In the genomic region with DNA sequence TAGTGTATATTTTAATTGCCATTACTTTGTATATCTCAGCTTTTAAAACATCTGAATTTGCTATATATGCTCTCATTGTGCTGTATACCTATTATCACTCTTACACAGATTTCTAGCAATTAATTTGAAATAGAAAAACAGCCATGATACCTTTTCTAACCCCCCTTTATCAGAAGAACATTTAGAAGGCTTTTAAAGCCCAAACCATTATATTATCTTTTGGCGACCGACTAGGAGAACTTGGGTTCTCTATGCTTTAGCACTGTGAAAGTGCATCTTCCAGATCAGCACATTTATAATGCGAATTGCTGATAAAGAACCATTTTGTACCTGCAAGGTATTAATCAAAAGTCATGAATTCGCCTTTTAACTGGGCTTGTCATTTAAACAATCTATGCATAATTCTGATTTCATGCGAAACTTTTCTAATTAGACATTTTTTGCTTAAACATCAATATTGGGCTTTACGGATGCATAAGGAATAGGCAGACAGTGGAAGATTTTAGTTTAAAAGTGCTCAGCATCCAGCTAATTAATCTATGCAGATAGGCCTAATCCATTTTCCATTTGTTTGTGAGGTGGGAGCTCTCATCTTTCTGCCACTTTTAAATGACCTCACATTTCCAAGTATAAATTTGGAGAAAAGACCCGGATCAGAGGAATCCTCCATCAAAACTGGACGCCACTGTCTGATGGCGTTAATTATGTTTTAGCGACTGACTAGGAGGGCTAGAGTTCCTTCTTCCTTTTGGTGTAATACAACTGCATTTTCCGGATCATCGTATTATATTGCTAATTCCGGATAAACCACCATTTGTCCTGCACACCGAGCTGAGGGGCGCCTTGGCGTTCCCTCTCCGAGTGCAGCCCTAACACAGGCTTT, we compare ENCODE assay signal across 8 cellular contexts. TPM values are rescaled to one million over a fixed set of nuclear protein-coding genes. Genes with fewer than 3 reads are reported as not detected.
A peak's percentile ranks its signal among the peaks of the same experiment; 100 is the strongest.
DNase-seq lines count a peak whose midpoint lies in the region; ATAC-seq, FAIRE-seq and TF ChIP-seq lines count a peak whose summit lies in the region.

No MANE protein-coding gene starts in this region.

- H3K4me1 ChIP-seq in CD8-positive, alpha-beta T cell (ENCODE audit: insufficient read depth, low read length), result peaks cover 16% of the 10 kb centered on the region

- TF ChIP-seq CTCF in CD8-positive, alpha-beta T cell (IDR thresholded peaks at IDR 0.05), result peak; percentile 25
- TF ChIP-seq CTCF in LNCaP clone FGC (IDR thresholded peaks at IDR 0.05; ENCODE audit: control insufficient read depth, extremely low read depth, insufficient read depth), result no peak

- peak; percentile 80 for FAIRE-seq in GM19239 (lab: Jason Lieb, UNC)

- H3K27me3 ChIP-seq in CD8-positive, alpha-beta T cell (ENCODE audit: insufficient read depth, low read length), result peaks cover under 1% of the 10 kb centered on the region

- H3K36me3 ChIP-seq in CD8-positive, alpha-beta T cell (ENCODE audit: insufficient read depth, low read length), result no peaks in the 10 kb centered on the region

- peak overlapping the region; percentile 96 for H3K4me3 Mint-ChIP-seq in CD8-positive, alpha-beta T cell
- H3K4me3 Mint-ChIP-seq in central memory CD8-positive, alpha-beta T cell, result peak overlapping the region; percentile 85

- H3K4me1 Mint-ChIP-seq in CD8-positive, alpha-beta T cell (ENCODE audit: low read depth), result peaks cover 28% of the 10 kb centered on the region
- peaks cover 20% of the 10 kb centered on the region for H3K4me1 Mint-ChIP-seq in central memory CD8-positive, alpha-beta T cell

- no peak for DNase-seq in CD8-positive, alpha-beta T cell
- no peak for DNase-seq in GM19239 (ENCODE audit: insufficient read length, low spot score)
- DNase-seq in LNCaP clone FGC (ENCODE audit: low read depth), result no peak
- no peak for DNase-seq in central memory CD8-positive, alpha-beta T cell (ENCODE audit: low spot score in 2 of 2)
- DNase-seq in myocyte (ENCODE audit: low read depth), result peak; percentile 45
- DNase-seq in left colon, result no peak
- no peak for DNase-seq in nucleus accumbens (lab: John Stamatoyannopoulos, UW)
- no peak for DNase-seq in GM19238 (ENCODE audit: insufficient read length, low spot score)

- ATAC-seq in CD8-positive, alpha-beta T cell, result no peak
- no peak for ATAC-seq in central memory CD8-positive, alpha-beta T cell (replicated peaks; ENCODE audit: extremely low read depth, poor library complexity, severe bottlenecking)
- no peak for ATAC-seq in left colon

- CTCF ChIA-PET in CD8-positive, alpha-beta T cell (lab: Charles Lee), result interaction anchor here (1.1 kb wide), 1 partner anchor 36 kb away, joined by 5 read pairs; no protein-coding TSS in a partner anchor

- H3K27ac ChIP-seq in CD8-positive, alpha-beta T cell (ENCODE audit: low read depth, low read length), result peak overlapping the region; percentile 64

- H3K9me3 ChIP-seq in CD8-positive, alpha-beta T cell (ENCODE audit: low read length), result no peaks in the 10 kb centered on the region

- intact Hi-C loops in CD8-positive, alpha-beta T cell (cut with DNase I, micrococcal nuclease), result loop anchor here (1.0 to 10.0 kb wide), 11 partner anchors 8 to 1904 kb away; partner anchors contain the start of genes COMMD3 (in 2 of the 2), DNAJC1 (in 2 of the 2), MSRB2 (in 1 of the 2) and OTUD1 (in 1 of the 2)
- intact Hi-C loops in left colon (cut with DNase I, micrococcal nuclease), result no loop called here

- POLR2A ChIA-PET in CD8-positive, alpha-beta T cell (lab: Charles Lee), result interaction anchor here (1.5 to 2.5 kb wide), 3 partner anchors 17 to 39 kb away, joined by 4 to 7 read pairs (median 6); no protein-coding TSS in a partner anchor

- peaks cover 15% of the 10 kb centered on the region for H3K36me3 Mint-ChIP-seq in CD8-positive, alpha-beta T cell
- peaks cover 11% of the 10 kb centered on the region for H3K36me3 Mint-ChIP-seq in central memory CD8-positive, alpha-beta T cell (ENCODE audit: insufficient read depth)

- H3K9me3 Mint-ChIP-seq in CD8-positive, alpha-beta T cell, result no peaks in the 10 kb centered on the region
- no peaks in the 10 kb centered on the region for H3K9me3 Mint-ChIP-seq in central memory CD8-positive, alpha-beta T cell

- H3K4me3 ChIP-seq in CD8-positive, alpha-beta T cell (ENCODE audit: low read depth, low read length), result peak overlapping the region; percentile 69
- H3K4me3 ChIP-seq in LNCaP clone FGC (ENCODE audit: low read depth, low read length), result peak overlapping the region; percentile 55

- H3K27ac Mint-ChIP-seq in CD8-positive, alpha-beta T cell, result peak overlapping the region; percentile 94
- peak overlapping the region; percentile 59 for H3K27ac Mint-ChIP-seq in central memory CD8-positive, alpha-beta T cell (ENCODE audit: low read depth)

- peaks cover 3% of the 10 kb centered on the region for H3K27me3 Mint-ChIP-seq in CD8-positive, alpha-beta T cell (ENCODE audit: low read depth)
- H3K27me3 Mint-ChIP-seq in central memory CD8-positive, alpha-beta T cell, result no peaks in the 10 kb centered on the region

RNA-seq across cellular contexts. Expression of gene MLLT10, which starts 1.1 kb away (rescaled TPM):
- 10 to 100 TPM; 36.7 to 41.0 TPM for total RNA-seq in CD8-positive, alpha-beta T cell
- total RNA-seq in myocyte (15.5 and 20.4 TPM in 2 replicates), left colon (10 to 100 TPM; 23.8 to 31.5 TPM)
- 13.4 TPM for polyA plus RNA-seq in myocyte (2012)

RNA-seq across cellular contexts. Expression of gene SKIDA1, which starts 7.5 kb away (rescaled TPM):
- total RNA-seq in CD8-positive, alpha-beta T cell, result not detected
- 0.26 and 0.37 TPM in 2 replicates for total RNA-seq in myocyte
- 0.16 TPM for polyA plus RNA-seq in myocyte (2012)
- under 1 TPM in 1 of 2 donors, not detected in 1; 0.95 TPM for total RNA-seq in left colon

Comparison
In these comparisons a context has a peak if more than half of its experiments do, and no peak if none do; other contexts are left out.
1. intact Hi-C loops: an anchor here in CD8-positive, alpha-beta T cell (1.0 to 10.0 kb wide); none called in left colon.